24 cellular contexts compared by ENCODE assay signal in the genomic region with DNA sequence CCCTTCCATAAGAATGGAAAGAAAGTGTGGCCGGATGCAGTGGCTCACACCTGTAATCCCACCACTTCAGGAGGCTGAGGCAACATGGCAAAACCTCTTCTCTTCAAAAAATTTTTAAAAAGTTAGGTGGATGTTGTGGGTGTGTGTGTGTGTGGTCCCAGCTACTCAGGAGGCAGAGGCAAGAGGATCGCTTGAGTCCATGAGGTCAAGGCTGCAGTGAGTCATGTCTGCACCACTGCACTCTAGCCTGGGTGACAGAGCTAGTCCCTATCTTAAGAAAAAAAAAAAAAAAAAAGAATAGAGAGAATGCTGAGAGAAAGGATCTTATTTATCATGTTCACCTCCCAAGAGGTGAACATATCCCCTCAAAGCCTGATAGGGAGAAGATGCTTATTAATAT.
"Had no signal": no experiment of that assay in that cellular context is flagged by ENCODE, and none has a peak within 500 bp of the region (broad histone marks: within the 10 kb centered on the region; RNA-seq: fewer than 3 reads in every experiment).

No MANE protein-coding gene starts in this region.

- H3K4me3 ChIP-seq: body of pancreas, esophagus squamous epithelium, gastroesophageal sphincter had no signal

- H3K9me3 ChIP-seq: body of pancreas, esophagus squamous epithelium, gastroesophageal sphincter had no signal

- H3K27me3 ChIP-seq: body of pancreas, esophagus squamous epithelium, gastroesophageal sphincter had no signal

- DNase-seq: activated CD4-positive, alpha-beta memory T cell treated with anti-CD3 and anti-CD28 coated beads, Interleukin-2, amount 10 ng/mL, durations not matched to agents 7 days and 5 days; activated CD4-positive, alpha-beta T cell treated with anti-CD3 and anti-CD28 coated beads for 1 hour; activated CD4-positive, alpha-beta T cell treated with anti-CD3 and anti-CD28 coated beads for 4 hours; activated CD4-positive, alpha-beta T cell treated with anti-CD3 and anti-CD28 coated beads, Interleukin-2, amount 10 ng/mL, durations not matched to agents 7 days and 5 days; activated CD4-positive, alpha-beta T cell treated with anti-CD3 and anti-CD28 coated beads, Interleukin-2, amount 50 U/mL, for 4 hours; activated CD8-positive, alpha-beta memory T cell treated with anti-CD3 and anti-CD28 coated beads, Interleukin-2, amount 50 U/mL, for 48 hours; activated gamma-delta T cell; activated naive CD4-positive, alpha-beta T cell; activated naive CD4-positive, alpha-beta T cell treated with anti-CD3 and anti-CD28 coated beads, Interleukin-2, amount 50 U/mL, for 16 hours; activated T-cell treated with anti-CD3 and anti-CD28 coated beads for 4 hours; activated T-cell treated with anti-CD3 and anti-CD28 coated beads, Interleukin-2, amount 50 U/mL, for 24 hours; activated T-cell treated with anti-CD3 and anti-CD28 coated beads, Interleukin-2, amount 50 U/mL, for 72 hours; amygdala; aorta; body of pancreas; caudate nucleus; cortex of kidney; dermis blood vessel endothelial cell; effector CD4-positive, alpha-beta T cell; esophagus squamous epithelium; foreskin melanocyte; head of caudate nucleus; T-helper 2 cell had no signal

- H3K36me3 ChIP-seq: esophagus squamous epithelium, gastroesophageal sphincter had no signal
